In the genomic region with DNA sequence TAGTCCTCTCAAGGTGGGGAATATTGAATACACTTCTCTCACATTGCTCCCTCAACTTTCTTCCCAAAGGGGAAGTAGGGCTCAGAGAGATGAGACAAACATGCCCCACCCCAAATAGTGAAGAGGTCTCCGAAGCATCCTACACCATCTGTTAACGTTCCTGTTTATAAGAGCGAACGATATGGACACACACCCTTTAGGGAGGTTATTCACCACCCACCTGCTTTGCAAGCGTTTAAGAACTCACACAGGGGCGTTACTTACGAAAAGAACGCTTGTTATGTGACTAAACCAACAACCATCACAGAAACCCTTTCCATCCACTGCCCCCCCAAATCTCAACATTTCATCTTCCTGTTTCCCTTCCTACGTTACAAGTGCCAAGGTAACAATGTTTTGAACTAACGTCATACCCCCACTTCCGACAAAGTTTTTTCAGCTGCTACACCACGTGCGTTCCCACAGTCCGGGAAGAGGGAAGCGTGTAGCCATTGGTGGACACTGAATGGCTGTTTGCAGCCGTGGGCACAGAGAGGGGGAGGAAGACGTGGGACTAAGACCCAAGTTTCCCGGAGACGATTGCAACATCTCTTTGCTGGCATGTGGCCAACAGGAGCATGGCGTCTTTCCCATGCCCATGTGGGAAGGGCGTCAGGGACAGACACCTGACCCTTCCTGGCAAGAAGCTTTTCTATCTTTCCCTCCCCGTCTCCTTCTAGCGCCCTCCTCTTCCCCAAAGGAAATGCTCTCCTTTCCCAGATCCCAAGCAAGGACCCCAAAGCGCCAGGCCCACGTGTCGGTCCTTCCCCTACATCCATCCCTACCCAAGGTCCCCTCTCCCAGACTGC, we compare ENCODE assay signal across 7 cellular contexts. TPM values are rescaled to one million over a fixed set of nuclear protein-coding genes. Genes with fewer than 3 reads are reported as not detected.
A peak's percentile ranks its signal among the peaks of the same experiment; 100 is the strongest.
DNase-seq lines count a peak whose midpoint lies in the region; ATAC-seq and TF ChIP-seq lines count a peak whose summit lies in the region.

No MANE protein-coding gene starts in this region.

- no peaks in the 10 kb centered on the region for H3K9me3 ChIP-seq in NT2/D1 (ENCODE audit: insufficient read depth, low read length)
- H3K9me3 ChIP-seq in esophagus muscularis mucosa = no peaks in the 10 kb centered on the region
- no peaks in the 10 kb centered on the region for H3K9me3 ChIP-seq in muscle layer of colon (ENCODE audit: low read length)

- H3K9ac ChIP-seq in NT2/D1 (ENCODE audit: insufficient read length, low read depth) (peak overlapping the region; percentile 94), muscle layer of colon (ENCODE audit: low read length) (peak overlapping the region; percentile 44)

- DNase-seq in NT2/D1 (ENCODE audit: low read depth, low spot score) (peak; percentile 75), activated T-cell treated with anti-CD3 and anti-CD28 coated beads for 1 hour (ENCODE audit: low read depth) (peak; percentile 24), esophagus muscularis mucosa (ENCODE audit: extremely low spot score) (peak; percentile 99)
- peak; percentile 50 to 71 for DNase-seq in stimulated activated CD8-positive, alpha-beta memory T cell treated with anti-CD3 and anti-CD28 coated beads, Interleukin-7, amount 100 ng/mL, for 4 hours (ENCODE audit: low read depth in 2 of 2)

- H3K27ac ChIP-seq in esophagus muscularis mucosa (replicated peaks in 1 of 4) = peak overlapping the region; percentile 96 to 98 (median 98)
- H3K27ac ChIP-seq in muscle layer of colon (ENCODE audit: low read depth, low read length) = peak overlapping the region; percentile 98

- TF ChIP-seq CTCF in esophagus muscularis mucosa (IDR thresholded peaks at IDR 0.05) = no peak

- peaks cover 3% of the 10 kb centered on the region for H3K4me1 ChIP-seq in NT2/D1 (ENCODE audit: insufficient read depth, insufficient read length)
- peaks cover 34 to 58% (median 55%) of the 10 kb centered on the region in 4 donors for H3K4me1 ChIP-seq in esophagus muscularis mucosa
- H3K4me1 ChIP-seq in muscle layer of colon (ENCODE audit: insufficient read depth, low read length) = peaks cover 52% of the 10 kb centered on the region

- ATAC-seq in GM18502 (IDR thresholded peaks at IDR 0.05; ENCODE audit: poor library complexity, unreplicated experiment) (peak; percentile 37), HG03135 (IDR thresholded peaks at IDR 0.05; ENCODE audit: unreplicated experiment) (peak; percentile 36)

- intact Hi-C loops in esophagus muscularis mucosa (cut with DNase I) = loop anchor here (5.0 to 10.0 kb wide), 2 partner anchors 110 to 507 kb away; partner anchors contain the start of genes GABARAPL1 and MAGOHB

- WGBS in esophagus muscularis mucosa = under 1% methylated on average over 23 of the region's 26 CpGs

- peak; percentile 65 for TF ChIP-seq POLR2A in esophagus muscularis mucosa (IDR thresholded peaks at IDR 0.05; ENCODE audit: low read depth)

- peak overlapping the region; percentile 71 for H3K4me3 ChIP-seq in NT2/D1 (ENCODE audit: insufficient read length, low read depth)
- peak overlapping the region; percentile 89 to 97 (median 94) for H3K4me3 ChIP-seq in esophagus muscularis mucosa
- H3K4me3 ChIP-seq in muscle layer of colon (ENCODE audit: low read depth in 1 of 2, low read length in 2 of 2) = peak overlapping the region; percentile 81 to 94

- H3K36me3 ChIP-seq in NT2/D1 (ENCODE audit: insufficient read depth, insufficient read length, low read length) (peaks cover 22% of the 10 kb centered on the region), esophagus muscularis mucosa (peaks cover 0 to 21% (median 2%) of the 10 kb centered on the region in 4 donors), muscle layer of colon (ENCODE audit: insufficient read depth, low read length) (no peaks in the 10 kb centered on the region)

- TF ChIP-seq EP300 in esophagus muscularis mucosa (IDR thresholded peaks at IDR 0.05) = peak; percentile 92

- H3K27me3 ChIP-seq in NT2/D1 (ENCODE audit: insufficient read depth, insufficient read length) (peaks cover 30% of the 10 kb centered on the region), esophagus muscularis mucosa (no peaks in the 10 kb centered on the region), muscle layer of colon (ENCODE audit: control insufficient read depth in 1 of 2, insufficient read depth in 2 of 2, low read length in 2 of 2) (no peaks in the 10 kb centered on the region)

RNA-seq across cellular contexts. Expression of gene YBX3, which starts 1.2 kb away (rescaled TPM):
- total RNA-seq in esophagus muscularis mucosa = 100 to 1,000 TPM; 406 to 604 (median 588) TPM

RNA-seq across cellular contexts. Expression of gene STYK1, which starts 48.0 kb away (rescaled TPM):
- total RNA-seq in esophagus muscularis mucosa = 1 to 10 TPM in 1 of 4 donors, under 1 TPM in 1, not detected in 2; 0.50 to 1.2 TPM

Comparison
In these comparisons a context has a peak if more than half of its experiments do, and no peak if none do; other contexts are left out.
1. Peak in every context shown above with its lines: DNase-seq, ATAC-seq, H3K4me3 ChIP-seq and H3K27ac ChIP-seq.
2. DNase-seq: peak in every context shown above with its lines; median percentile 99 in esophagus muscularis mucosa; 75 in NT2/D1; 60 in stimulated activated CD8-positive, alpha-beta memory T cell treated with anti-CD3 and anti-CD28 coated beads, Interleukin-7, amount 100 ng/mL, for 4 hours; 24 in activated T-cell treated with anti-CD3 and anti-CD28 coated beads for 1 hour.